14 cellular contexts compared by ENCODE assay signal in the genomic region with DNA sequence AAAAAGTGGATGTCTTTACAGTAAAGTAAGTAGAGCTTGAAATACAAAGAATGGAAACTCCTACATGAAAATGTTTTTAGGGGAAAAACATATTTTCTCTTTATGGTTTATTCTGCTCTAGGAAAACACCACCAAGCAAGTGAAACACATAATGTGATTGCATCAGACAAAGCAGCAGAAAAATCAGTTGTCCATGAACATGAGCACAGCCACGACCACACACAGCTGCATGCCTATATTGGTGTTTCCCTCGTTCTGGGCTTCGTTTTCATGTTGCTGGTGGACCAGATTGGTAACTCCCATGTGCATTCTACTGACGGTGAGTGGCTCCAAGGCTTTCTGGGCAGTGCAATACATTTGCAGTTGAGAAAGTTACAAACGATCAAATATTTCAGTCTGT. TPM values are rescaled to one million over a fixed set of nuclear protein-coding genes. Genes with fewer than 3 reads are reported as not detected.
DNase-seq lines count a peak whose midpoint lies in the region; ATAC-seq and TF ChIP-seq lines count a peak whose summit lies in the region.
"Had no signal": no experiment of that assay in that cellular context is flagged by ENCODE, and none has a peak within 500 bp of the region (broad histone marks: within the 10 kb centered on the region; RNA-seq: fewer than 3 reads in every experiment).

No MANE protein-coding gene starts in this region.

- CTCF ChIA-PET in Calu3 (lab: Charles Lee), result no interaction called here

- H3K9me3 ChIP-seq in DOHH2 (ENCODE audit: control insufficient read depth, insufficient read depth, low read length), result no peaks in the 10 kb centered on the region
- no peaks in the 10 kb centered on the region for H3K9me3 ChIP-seq in neural progenitor cell (ENCODE audit: low read depth)

- peaks cover 18% of the 10 kb centered on the region for H3K36me3 Mint-ChIP-seq in activated naive CD8-positive, alpha-beta T cell
- H3K36me3 Mint-ChIP-seq in neural progenitor cell (peaks cover 12% of the 10 kb centered on the region), Calu3 (ENCODE audit: insufficient read depth, unreplicated experiment) (no peaks in the 10 kb centered on the region)

- DNase-seq in NCI-H2227 (lab: John Stamatoyannopoulos, UW; ENCODE audit: unreplicated experiment) (no peak), neural progenitor cell (ENCODE audit: low spot score) (no peak), Calu3 (no peak)
- DNase-seq: activated CD4-positive, alpha-beta T cell treated with anti-CD3 and anti-CD28 coated beads, Interleukin-2, amount 10 ng/mL, durations not matched to agents 7 days and 5 days; NCI-H2081 treated with DMSO at 0.1 percent for 48 hours; right cardiac atrium; SHP77 treated with DMSO at 0.1 percent for 48 hours had no signal

- TF ChIP-seq POLR2A in GM19193 (IDR thresholded peaks at IDR 0.05; ENCODE audit: extremely low read depth, insufficient read depth, insufficient read length), result peak; percentile 51

- H3K4me3 Mint-ChIP-seq in activated naive CD8-positive, alpha-beta T cell, result peak overlapping the region; percentile 30
- H3K4me3 Mint-ChIP-seq in neural progenitor cell, result no peak overlapping the region
- no peak overlapping the region for H3K4me3 Mint-ChIP-seq in Calu3 (ENCODE audit: low read depth, unreplicated experiment)
- H3K4me3 Mint-ChIP-seq: activated CD4-positive, alpha-beta T cell treated with anti-CD3 and anti-CD28 coated beads, Interleukin-2, amount 10 ng/mL, durations not matched to agents 7 days and 5 days had no signal

- H2AFZ ChIP-seq in neural progenitor cell (replicated peaks), result no peak overlapping the region

- H3K9ac ChIP-seq in neural progenitor cell, result no peak overlapping the region

- H3K4me1 Mint-ChIP-seq in activated naive CD8-positive, alpha-beta T cell (ENCODE audit: low read depth), result peaks cover 7% of the 10 kb centered on the region
- H3K4me1 Mint-ChIP-seq in neural progenitor cell, result no peaks in the 10 kb centered on the region
- H3K4me1 Mint-ChIP-seq in Calu3 (ENCODE audit: low read depth, unreplicated experiment), result no peaks in the 10 kb centered on the region

- H3F3A ChIP-seq in DOHH2 (ENCODE audit: control insufficient read depth, insufficient read depth), result no peaks in the 10 kb centered on the region
- no peaks in the 10 kb centered on the region for H3F3A ChIP-seq in neural progenitor cell (ENCODE audit: low read depth)

- H3K36me3 ChIP-seq in DOHH2 (ENCODE audit: control insufficient read depth, low read length) (peaks cover 23% of the 10 kb centered on the region), neural progenitor cell (no peaks in the 10 kb centered on the region)

- no peaks in the 10 kb centered on the region for H3K9me3 Mint-ChIP-seq in activated naive CD8-positive, alpha-beta T cell (ENCODE audit: low read depth)
- H3K9me3 Mint-ChIP-seq in neural progenitor cell (no peaks in the 10 kb centered on the region), Calu3 (ENCODE audit: low read depth, unreplicated experiment) (no peaks in the 10 kb centered on the region)
- H3K9me3 Mint-ChIP-seq: activated CD4-positive, alpha-beta T cell treated with anti-CD3 and anti-CD28 coated beads, Interleukin-2, amount 10 ng/mL, durations not matched to agents 7 days and 5 days had no signal

- peaks cover 10% of the 10 kb centered on the region for H3K4me1 ChIP-seq in DOHH2 (ENCODE audit: control insufficient read depth, low read length)
- H3K4me1 ChIP-seq in neural progenitor cell, result no peaks in the 10 kb centered on the region

- no peaks in the 10 kb centered on the region for H3K27me3 Mint-ChIP-seq in activated naive CD8-positive, alpha-beta T cell
- H3K27me3 Mint-ChIP-seq in neural progenitor cell (ENCODE audit: insufficient read depth, low read depth), result no peaks in the 10 kb centered on the region
- H3K27me3 Mint-ChIP-seq in Calu3 (ENCODE audit: unreplicated experiment), result no peaks in the 10 kb centered on the region
- H3K27me3 Mint-ChIP-seq: activated CD4-positive, alpha-beta T cell treated with anti-CD3 and anti-CD28 coated beads, Interleukin-2, amount 10 ng/mL, durations not matched to agents 7 days and 5 days had no signal

- H3K27me3 ChIP-seq in DOHH2 (ENCODE audit: control insufficient read depth, low read length) (no peaks in the 10 kb centered on the region), neural progenitor cell (no peaks in the 10 kb centered on the region)
- H3K27me3 ChIP-seq: cardiac muscle cell had no signal

- H4K20me1 ChIP-seq in DOHH2 (ENCODE audit: control insufficient read depth, insufficient read depth, low read depth, low read length), result no peaks in the 10 kb centered on the region
- H4K20me1 ChIP-seq in neural progenitor cell (ENCODE audit: low read depth), result no peaks in the 10 kb centered on the region

- intact Hi-C loops in Calu3 (cut with micrococcal nuclease; ENCODE audit: unreplicated experiment), result no loop called here

- H3K79me2 ChIP-seq in DOHH2 (ENCODE audit: control insufficient read depth, low read length), result peaks cover 6% of the 10 kb centered on the region; the same call in 1 of the 2 replicates
- no peaks in the 10 kb centered on the region for H3K79me2 ChIP-seq in neural progenitor cell (ENCODE audit: low read depth)

- no peaks in the 10 kb centered on the region for H3K9me2 ChIP-seq in DOHH2 (replicated peaks; ENCODE audit: control insufficient read depth, low read length)

- TF ChIP-seq CTCF in DOHH2 (IDR thresholded peaks at IDR 0.05; ENCODE audit: low read depth, low read length, poor library complexity, severe bottlenecking) (no peak), neural progenitor cell (IDR thresholded peaks at IDR 0.05) (no peak), Calu3 (IDR thresholded peaks at IDR 0.05; ENCODE audit: unreplicated experiment) (no peak)

- H3K4me3 ChIP-seq in DOHH2 (ENCODE audit: low read length) (no peak overlapping the region), neural progenitor cell (no peak overlapping the region)
- H3K4me3 ChIP-seq: cardiac muscle cell, lung had no signal

- H3K4me2 ChIP-seq in DOHH2 (ENCODE audit: low read length) (peak overlapping the region; percentile 20; the same call in 1 of the 2 replicates), neural progenitor cell (no peak overlapping the region)

- no peak overlapping the region for H3K27ac Mint-ChIP-seq in activated naive CD8-positive, alpha-beta T cell
- H3K27ac Mint-ChIP-seq in neural progenitor cell (no peak overlapping the region), Calu3 (ENCODE audit: unreplicated experiment) (no peak overlapping the region)
- H3K27ac Mint-ChIP-seq: activated CD4-positive, alpha-beta T cell treated with anti-CD3 and anti-CD28 coated beads, Interleukin-2, amount 10 ng/mL, durations not matched to agents 7 days and 5 days had no signal

- H3K27ac ChIP-seq in DOHH2 (ENCODE audit: low read depth, low read length) (no peak overlapping the region), neural progenitor cell (no peak overlapping the region)
- H3K27ac ChIP-seq: cardiac muscle cell had no signal

- BruUV-seq in Calu3 (replicated peaks; lab: Mats Ljungman, UMichigan), result no TSS peak

- ATAC-seq in HG03045 (IDR thresholded peaks at IDR 0.05; ENCODE audit: unreplicated experiment) (peak; percentile 70), HG03571 (IDR thresholded peaks at IDR 0.05; ENCODE audit: unreplicated experiment) (no peak)
- ATAC-seq: right cardiac atrium had no signal

RNA-seq across cellular contexts. Expression of a gene that starts 42.6 kb away (rescaled TPM):
- total RNA-seq in neural progenitor cell (ENCODE audit: low replicate concordance) (not detected in 2 replicates), Calu3 (2022) (0.56 and 0.73 TPM in 2 replicates)

RNA-seq across cellular contexts. Expression of a gene that starts 43.5 kb away (rescaled TPM):
- total RNA-seq in neural progenitor cell (ENCODE audit: low replicate concordance), result 54.5 and 61.2 TPM in 2 replicates
- 88.3 and 94.7 TPM in 2 replicates for total RNA-seq in Calu3 (2022)

RNA-seq across cellular contexts. Expression of a gene that starts 43.8 kb away (rescaled TPM):
- total RNA-seq in neural progenitor cell (ENCODE audit: low replicate concordance) (252 and 337 TPM in 2 replicates), Calu3 (2022) (313 and 343 TPM in 2 replicates)
